28 cellular contexts compared by ENCODE assay signal in the genomic region with DNA sequence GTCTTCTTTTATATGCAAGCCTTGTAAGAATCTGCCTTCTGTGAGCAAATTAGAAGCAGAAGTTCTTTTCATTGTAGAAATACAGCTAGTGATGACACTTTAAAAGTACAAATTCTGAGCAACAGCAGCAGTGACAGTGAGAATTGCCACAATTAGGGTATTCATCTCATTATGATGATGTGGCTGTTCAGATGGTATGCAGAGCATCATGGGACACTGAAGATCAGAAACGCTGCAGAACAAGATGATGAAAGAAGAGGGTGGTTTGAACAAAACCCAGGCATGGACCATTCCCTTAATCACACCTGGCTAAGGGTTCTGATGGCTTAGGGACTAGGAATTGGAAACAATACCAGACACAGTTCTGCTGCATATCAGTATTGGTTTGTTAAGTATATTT.
DNase-seq lines count a peak whose midpoint lies in the region; ATAC-seq and TF ChIP-seq lines count a peak whose summit lies in the region.
"Had no signal": no experiment of that assay in that cellular context is flagged by ENCODE, and none has a peak within 500 bp of the region (broad histone marks: within the 10 kb centered on the region; RNA-seq: fewer than 3 reads in every experiment).

No MANE protein-coding gene starts in this region.

- H3K9me3 ChIP-seq in testis, result no peaks in the 10 kb centered on the region
- H3K9me3 ChIP-seq: BLaER1, esophagus squamous epithelium, pancreas, tibial nerve had no signal

- no peak overlapping the region for H3K4me3 ChIP-seq in fibroblast of mammary gland (ENCODE audit: control insufficient read depth, low read depth, low read length)
- no peak overlapping the region for H3K4me3 ChIP-seq in testis
- H3K4me3 ChIP-seq: BLaER1, esophagus squamous epithelium, pancreas, tibial nerve had no signal

- no peaks in the 10 kb centered on the region for H3K36me3 ChIP-seq in testis (ENCODE audit: low read depth, missing control alignments)
- H3K36me3 ChIP-seq: BLaER1, esophagus squamous epithelium, pancreas, tibial nerve had no signal

- TF ChIP-seq CTCF in fibroblast of mammary gland (conservative IDR thresholded peaks at IDR 0.05; ENCODE audit: control insufficient read depth, insufficient read depth, low read depth, low read length) (no peak), testis (IDR thresholded peaks at IDR 0.05) (no peak)

- H3K27me3 ChIP-seq in testis, result no peaks in the 10 kb centered on the region
- H3K27me3 ChIP-seq: BLaER1, esophagus squamous epithelium, pancreas, tibial nerve had no signal

- H3K4me1 ChIP-seq in testis, result no peaks in the 10 kb centered on the region
- H3K4me1 ChIP-seq: BLaER1, esophagus squamous epithelium, pancreas, tibial nerve had no signal

- DNase-seq in Ammon's horn (ENCODE audit: low spot score) (peak; percentile 8), OCI-M1 (lab: John Stamatoyannopoulos, UW) (peak; percentile 59), fibroblast of mammary gland (ENCODE audit: low read depth) (peak; percentile 21), sciatic nerve (ENCODE audit: low spot score) (no peak), putamen (ENCODE audit: low spot score) (no peak), DMS53 treated with DMSO at 0.1 percent for 48 hours (lab: John Stamatoyannopoulos, UW; ENCODE audit: unreplicated experiment) (no peak), testis (no peak)
- DNase-seq: activated CD4-positive, alpha-beta memory T cell treated with anti-CD3 and anti-CD28 coated beads for 36 hours; activated naive CD4-positive, alpha-beta T cell; activated naive CD8-positive, alpha-beta T cell treated with anti-CD3 and anti-CD28 coated beads, Interleukin-2, amount 50 U/mL, for 24 hours; esophagus squamous epithelium; hippocampal formation; left colon; mammary epithelial cell; NCI-H1092; NCI-H1694; NCI-H510A treated with DMSO at 0.1 percent for 48 hours; NK-92 treated with Interleukin-12 subunit alpha and Interleukin-12 subunit beta, amount 100 ng/mL, for 24 hours; pancreas; stimulated activated CD4-positive, alpha-beta T cell treated with anti-CD3 and anti-CD28 coated beads, Interleukin-1b, Interleukin-23, amount 100 ng/mL, for 48 hours; stimulated activated naive CD8-positive, alpha-beta T cell treated with anti-CD3 and anti-CD28 coated beads, Interleukin-15, amount 100 ng/mL, for 72 hours; T-helper 2 cell had no signal

- 38 to 40% methylated on average over 1 of the region's 1 CpG for WGBS in testis, 2 donors

- TF ChIP-seq POLR2A in testis (IDR thresholded peaks at IDR 0.05), result no peak

- H3K27ac ChIP-seq in testis, result no peak overlapping the region
- H3K27ac ChIP-seq: BLaER1, esophagus squamous epithelium, pancreas, tibial nerve had no signal

- intact Hi-C loops in sciatic nerve (cut with DNase I) (no loop called here), testis (cut with DNase I; ENCODE audit: low total_unique reads) (no loop called here)

- ATAC-seq in sciatic nerve, result peak; percentile 68
- ATAC-seq in GM18873 (IDR thresholded peaks at IDR 0.05; ENCODE audit: low FRiP score, unreplicated experiment), result no peak
- ATAC-seq: activated CD4-positive, CD25-positive, alpha-beta regulatory T cell treated with anti-CD3 and anti-CD28 coated beads, Interleukin-2, amount 50 U/mL, for 24 hours; activated naive CD8-positive, alpha-beta T cell treated with anti-CD3 and anti-CD28 coated beads, Interleukin-2, amount 50 U/mL, for 24 hours; left colon; pancreas; Right ventricle myocardium inferior; SK-N-SH treated with all-trans-retinoic acid at 6 μM for 48 hours; stimulated activated naive CD8-positive, alpha-beta T cell treated with anti-CD3 and anti-CD28 coated beads, Interleukin-15, amount 100 ng/mL, for 72 hours had no signal

Comparison
In these comparisons a context has a peak if more than half of its experiments do, and no peak if none do; other contexts are left out.
1. DNase-seq: peak in Ammon's horn (single experiment), OCI-M1 (single experiment) and fibroblast of mammary gland (single experiment); none in sciatic nerve (single experiment), putamen (single experiment), DMS53 treated with DMSO at 0.1 percent for 48 hours (single experiment) and testis (single experiment).